8 cellular contexts compared by ENCODE assay signal in genomic region chr14:26163761-26164160, GRCh38.
DNase-seq lines count a peak whose midpoint lies in the region; ATAC-seq, FAIRE-seq and TF ChIP-seq lines count a peak whose summit lies in the region.

No MANE protein-coding gene starts in this region.

- no peaks in the 10 kb centered on the region for H3K79me2 ChIP-seq in astrocyte (ENCODE audit: insufficient read depth, low read length)

- TF ChIP-seq CTCF in astrocyte (IDR thresholded peaks at IDR 0.05; ENCODE audit: insufficient read depth, low read depth, low read length) (peak; percentile 46), testis (IDR thresholded peaks at IDR 0.05) (peak in 1 of 3 experiments; percentile 9)

- no peaks in the 10 kb centered on the region for H3K27me3 ChIP-seq in astrocyte (ENCODE audit: insufficient read depth, low read length)
- H3K27me3 ChIP-seq in testis: no peaks in the 10 kb centered on the region

- H3K9me3 ChIP-seq in astrocyte (ENCODE audit: insufficient read depth, low read depth, low read length): no peaks in the 10 kb centered on the region
- H3K9me3 ChIP-seq in testis: no peaks in the 10 kb centered on the region

- no peaks in the 10 kb centered on the region for H3K36me3 Mint-ChIP-seq in astrocyte (ENCODE audit: low read depth, unreplicated experiment)

- ATAC-seq in HG03565 (IDR thresholded peaks at IDR 0.05; ENCODE audit: unreplicated experiment) (no peak), GM21723 (IDR thresholded peaks at IDR 0.05; ENCODE audit: unreplicated experiment) (no peak)

- TF ChIP-seq POLR2A in testis (IDR thresholded peaks at IDR 0.05): no peak

- peak; percentile 29 for DNase-seq in DMS53 treated with DMSO at 0.1 percent for 48 hours (lab: John Stamatoyannopoulos, UW; ENCODE audit: unreplicated experiment)
- DNase-seq in NCI-H1694 (lab: John Stamatoyannopoulos, UW): peak; percentile 28
- DNase-seq in astrocyte (ENCODE audit: low read depth): peak; percentile 21
- peak; percentile 50 for DNase-seq in medulla oblongata (ENCODE audit: extremely low spot score)
- DNase-seq in testis: no peak
- no peak for DNase-seq in activated CD4-positive, alpha-beta T cell treated with anti-CD3 and anti-CD28 coated beads, Interleukin-2, amount 50 U/mL, for 4 hours

- no peak overlapping the region for H3K4me3 Mint-ChIP-seq in astrocyte (ENCODE audit: unreplicated experiment)

- intact Hi-C loops in testis (cut with DNase I; ENCODE audit: low total_unique reads): no loop called here

- H3K4me3 ChIP-seq in astrocyte (ENCODE audit: insufficient read depth, low read depth, low read length): no peak overlapping the region
- no peak overlapping the region for H3K4me3 ChIP-seq in testis

- H3K27ac Mint-ChIP-seq in astrocyte (ENCODE audit: unreplicated experiment): no peak overlapping the region

- no peak for FAIRE-seq in astrocyte (lab: Jason Lieb, UNC)

- H3K9ac ChIP-seq in astrocyte (ENCODE audit: low read length): no peak overlapping the region

- H3K27ac ChIP-seq in astrocyte (ENCODE audit: low read depth, low read length): no peak overlapping the region
- H3K27ac ChIP-seq in testis: no peak overlapping the region

- H3K27me3 Mint-ChIP-seq in astrocyte (ENCODE audit: low read depth, unreplicated experiment): peaks cover 4% of the 10 kb centered on the region

- H3K4me1 Mint-ChIP-seq in astrocyte (ENCODE audit: low read depth, unreplicated experiment): no peaks in the 10 kb centered on the region

- 63 to 79% methylated on average over 1 of the region's 1 CpG for WGBS in testis, 2 donors

- peaks cover 2% of the 10 kb centered on the region for H3K9me3 Mint-ChIP-seq in astrocyte (ENCODE audit: unreplicated experiment)

- no peaks in the 10 kb centered on the region for H3K36me3 ChIP-seq in astrocyte (ENCODE audit: insufficient read depth, low read length)
- H3K36me3 ChIP-seq in testis (ENCODE audit: low read depth, missing control alignments): no peaks in the 10 kb centered on the region

- no peak overlapping the region for H2AFZ ChIP-seq in astrocyte (ENCODE audit: low read depth, low read length)

- H3K4me1 ChIP-seq in astrocyte (ENCODE audit: insufficient read depth, low read length) (no peaks in the 10 kb centered on the region), testis (no peaks in the 10 kb centered on the region)

- no peaks in the 10 kb centered on the region for H4K20me1 ChIP-seq in astrocyte (ENCODE audit: insufficient read depth, low read length)

- no peak overlapping the region for H3K4me2 ChIP-seq in astrocyte (ENCODE audit: low read length)

Comparison
In these comparisons a context has a peak if more than half of its experiments do, and no peak if none do; other contexts are left out.
1. DNase-seq: peak in DMS53 treated with DMSO at 0.1 percent for 48 hours (single experiment), NCI-H1694 (single experiment), astrocyte (single experiment) and medulla oblongata (single experiment); none in testis (single experiment) and activated CD4-positive, alpha-beta T cell treated with anti-CD3 and anti-CD28 coated beads, Interleukin-2, amount 50 U/mL, for 4 hours (0 of 2).